1 cellular context compared by ENCODE assay signal in the genomic region with DNA sequence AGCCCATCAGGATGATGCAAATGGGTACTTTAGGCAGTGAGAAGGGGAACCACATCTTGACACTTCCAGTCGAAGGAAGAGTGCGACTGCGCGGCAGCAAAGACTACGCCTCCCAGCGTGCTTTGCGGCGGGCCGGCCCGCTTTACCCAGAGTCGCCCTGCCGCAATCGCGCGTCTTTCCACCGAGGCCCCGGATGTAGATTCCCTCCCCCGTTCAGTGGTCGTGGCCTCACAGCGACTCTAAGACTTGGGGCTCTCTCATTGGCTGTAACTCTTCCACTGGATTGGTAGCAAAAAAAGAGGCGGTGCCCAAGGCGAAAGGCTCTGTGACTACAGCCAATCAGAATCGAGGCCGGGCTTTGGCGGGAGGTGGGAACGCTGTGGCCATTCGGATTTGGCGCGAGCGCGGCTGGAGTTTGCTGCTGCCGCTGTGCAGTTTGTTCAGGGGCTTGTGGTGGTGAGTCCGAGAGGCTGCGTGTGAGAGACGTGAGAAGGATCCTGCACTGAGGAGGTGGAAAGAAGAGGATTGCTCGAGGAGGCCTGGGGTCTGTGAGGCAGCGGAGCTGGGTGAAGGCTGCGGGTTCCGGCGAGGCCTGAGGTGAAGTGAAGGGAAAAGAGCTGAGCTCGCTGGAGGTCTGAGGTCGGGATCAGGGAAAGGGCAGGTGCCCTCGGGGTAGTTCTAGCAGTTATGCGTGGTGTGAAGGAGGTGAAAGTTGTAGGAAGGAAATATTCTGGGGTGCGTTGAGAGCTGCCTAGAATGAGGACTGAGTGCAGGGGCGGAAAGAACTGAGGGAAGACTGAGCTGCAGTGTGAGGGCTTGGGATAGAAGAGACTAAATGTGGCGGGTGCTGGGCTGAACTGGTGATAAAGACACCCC.
TF ChIP-seq lines count a peak whose summit lies in the region.

A gene with protein sequence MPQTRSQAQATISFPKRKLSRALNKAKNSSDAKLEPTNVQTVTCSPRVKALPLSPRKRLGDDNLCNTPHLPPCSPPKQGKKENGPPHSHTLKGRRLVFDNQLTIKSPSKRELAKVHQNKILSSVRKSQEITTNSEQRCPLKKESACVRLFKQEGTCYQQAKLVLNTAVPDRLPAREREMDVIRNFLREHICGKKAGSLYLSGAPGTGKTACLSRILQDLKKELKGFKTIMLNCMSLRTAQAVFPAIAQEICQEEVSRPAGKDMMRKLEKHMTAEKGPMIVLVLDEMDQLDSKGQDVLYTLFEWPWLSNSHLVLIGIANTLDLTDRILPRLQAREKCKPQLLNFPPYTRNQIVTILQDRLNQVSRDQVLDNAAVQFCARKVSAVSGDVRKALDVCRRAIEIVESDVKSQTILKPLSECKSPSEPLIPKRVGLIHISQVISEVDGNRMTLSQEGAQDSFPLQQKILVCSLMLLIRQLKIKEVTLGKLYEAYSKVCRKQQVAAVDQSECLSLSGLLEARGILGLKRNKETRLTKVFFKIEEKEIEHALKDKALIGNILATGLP (plus strand): TSS at position 386 of the 876 bp plus-strand sequence. CDS start 1,542 bp downstream, outside the sequence.

TF ChIP-seq in GM23338, 12 proteins besides CTCF, POLR2A, EP300 and RAD21:
- TF ChIP-seq, protein P1, sequence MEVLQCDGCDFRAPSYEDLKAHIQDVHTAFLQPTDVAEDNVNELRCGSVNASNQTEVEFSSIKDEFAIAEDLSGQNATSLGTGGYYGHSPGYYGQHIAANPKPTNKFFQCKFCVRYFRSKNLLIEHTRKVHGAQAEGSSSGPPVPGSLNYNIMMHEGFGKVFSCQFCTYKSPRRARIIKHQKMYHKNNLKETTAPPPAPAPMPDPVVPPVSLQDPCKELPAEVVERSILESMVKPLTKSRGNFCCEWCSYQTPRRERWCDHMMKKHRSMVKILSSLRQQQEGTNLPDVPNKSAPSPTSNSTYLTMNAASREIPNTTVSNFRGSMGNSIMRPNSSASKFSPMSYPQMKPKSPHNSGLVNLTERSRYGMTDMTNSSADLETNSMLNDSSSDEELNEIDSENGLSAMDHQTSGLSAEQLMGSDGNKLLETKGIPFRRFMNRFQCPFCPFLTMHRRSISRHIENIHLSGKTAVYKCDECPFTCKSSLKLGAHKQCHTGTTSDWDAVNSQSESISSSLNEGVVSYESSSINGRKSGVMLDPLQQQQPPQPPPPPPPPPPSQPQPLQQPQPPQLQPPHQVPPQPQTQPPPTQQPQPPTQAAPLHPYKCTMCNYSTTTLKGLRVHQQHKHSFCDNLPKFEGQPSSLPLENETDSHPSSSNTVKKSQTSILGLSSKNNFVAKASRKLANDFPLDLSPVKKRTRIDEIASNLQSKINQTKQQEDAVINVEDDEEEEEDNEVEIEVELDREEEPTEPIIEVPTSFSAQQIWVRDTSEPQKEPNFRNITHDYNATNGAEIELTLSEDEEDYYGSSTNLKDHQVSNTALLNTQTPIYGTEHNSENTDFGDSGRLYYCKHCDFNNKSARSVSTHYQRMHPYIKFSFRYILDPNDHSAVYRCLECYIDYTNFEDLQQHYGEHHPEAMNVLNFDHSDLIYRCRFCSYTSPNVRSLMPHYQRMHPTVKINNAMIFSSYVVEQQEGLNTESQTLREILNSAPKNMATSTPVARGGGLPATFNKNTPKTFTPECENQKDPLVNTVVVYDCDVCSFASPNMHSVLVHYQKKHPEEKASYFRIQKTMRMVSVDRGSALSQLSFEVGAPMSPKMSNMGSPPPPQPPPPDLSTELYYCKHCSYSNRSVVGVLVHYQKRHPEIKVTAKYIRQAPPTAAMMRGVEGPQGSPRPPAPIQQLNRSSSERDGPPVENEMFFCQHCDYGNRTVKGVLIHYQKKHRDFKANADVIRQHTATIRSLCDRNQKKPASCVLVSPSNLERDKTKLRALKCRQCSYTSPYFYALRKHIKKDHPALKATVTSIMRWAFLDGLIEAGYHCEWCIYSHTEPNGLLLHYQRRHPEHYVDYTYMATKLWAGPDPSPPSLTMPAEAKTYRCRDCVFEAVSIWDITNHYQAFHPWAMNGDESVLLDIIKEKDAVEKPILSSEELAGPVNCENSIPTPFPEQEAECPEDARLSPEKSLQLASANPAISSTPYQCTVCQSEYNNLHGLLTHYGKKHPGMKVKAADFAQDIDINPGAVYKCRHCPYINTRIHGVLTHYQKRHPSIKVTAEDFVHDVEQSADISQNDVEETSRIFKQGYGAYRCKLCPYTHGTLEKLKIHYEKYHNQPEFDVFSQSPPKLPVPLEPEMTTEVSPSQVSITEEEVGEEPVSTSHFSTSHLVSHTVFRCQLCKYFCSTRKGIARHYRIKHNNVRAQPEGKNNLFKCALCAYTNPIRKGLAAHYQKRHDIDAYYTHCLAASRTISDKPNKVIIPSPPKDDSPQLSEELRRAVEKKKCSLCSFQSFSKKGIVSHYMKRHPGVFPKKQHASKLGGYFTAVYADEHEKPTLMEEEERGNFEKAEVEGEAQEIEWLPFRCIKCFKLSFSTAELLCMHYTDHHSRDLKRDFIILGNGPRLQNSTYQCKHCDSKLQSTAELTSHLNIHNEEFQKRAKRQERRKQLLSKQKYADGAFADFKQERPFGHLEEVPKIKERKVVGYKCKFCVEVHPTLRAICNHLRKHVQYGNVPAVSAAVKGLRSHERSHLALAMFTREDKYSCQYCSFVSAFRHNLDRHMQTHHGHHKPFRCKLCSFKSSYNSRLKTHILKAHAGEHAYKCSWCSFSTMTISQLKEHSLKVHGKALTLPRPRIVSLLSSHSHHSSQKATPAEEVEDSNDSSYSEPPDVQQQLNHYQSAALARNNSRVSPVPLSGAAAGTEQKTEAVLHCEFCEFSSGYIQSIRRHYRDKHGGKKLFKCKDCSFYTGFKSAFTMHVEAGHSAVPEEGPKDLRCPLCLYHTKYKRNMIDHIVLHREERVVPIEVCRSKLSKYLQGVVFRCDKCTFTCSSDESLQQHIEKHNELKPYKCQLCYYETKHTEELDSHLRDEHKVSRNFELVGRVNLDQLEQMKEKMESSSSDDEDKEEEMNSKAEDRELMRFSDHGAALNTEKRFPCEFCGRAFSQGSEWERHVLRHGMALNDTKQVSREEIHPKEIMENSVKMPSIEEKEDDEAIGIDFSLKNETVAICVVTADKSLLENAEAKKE (CRISPR knock-in tag; IDR thresholded peaks at IDR 0.05) = no peak
- TF ChIP-seq NANOG (IDR thresholded peaks at IDR 0.05; ENCODE audit: borderline replicate concordance) (0 out of 2 replicates have a peak, but pooled peaks have one; percentile 11), POLR2AphosphoS5 (IDR thresholded peaks at IDR 0.05; ENCODE audit: low read depth) (peak; percentile 97), EZH2 (IDR thresholded peaks at IDR 0.05; ENCODE audit: low read depth, unreplicated experiment) (no peak), EZH2phosphoT487 (IDR thresholded peaks at IDR 0.05; ENCODE audit: unreplicated experiment) (no peak), STAT1 (IDR thresholded peaks at IDR 0.05; ENCODE audit: unreplicated experiment) (no peak), JUNB (IDR thresholded peaks at IDR 0.05; ENCODE audit: unreplicated experiment) (no peak), ZNF331 (CRISPR knock-in tag; IDR thresholded peaks at IDR 0.05; ENCODE audit: low read depth) (no peak), ZNF114 (CRISPR knock-in tag; IDR thresholded peaks at IDR 0.05) (no peak), CREB1 (CRISPR knock-in tag; IDR thresholded peaks at IDR 0.05; ENCODE audit: low read depth) (peak; percentile 70)
- TF ChIP-seq, protein P2, sequence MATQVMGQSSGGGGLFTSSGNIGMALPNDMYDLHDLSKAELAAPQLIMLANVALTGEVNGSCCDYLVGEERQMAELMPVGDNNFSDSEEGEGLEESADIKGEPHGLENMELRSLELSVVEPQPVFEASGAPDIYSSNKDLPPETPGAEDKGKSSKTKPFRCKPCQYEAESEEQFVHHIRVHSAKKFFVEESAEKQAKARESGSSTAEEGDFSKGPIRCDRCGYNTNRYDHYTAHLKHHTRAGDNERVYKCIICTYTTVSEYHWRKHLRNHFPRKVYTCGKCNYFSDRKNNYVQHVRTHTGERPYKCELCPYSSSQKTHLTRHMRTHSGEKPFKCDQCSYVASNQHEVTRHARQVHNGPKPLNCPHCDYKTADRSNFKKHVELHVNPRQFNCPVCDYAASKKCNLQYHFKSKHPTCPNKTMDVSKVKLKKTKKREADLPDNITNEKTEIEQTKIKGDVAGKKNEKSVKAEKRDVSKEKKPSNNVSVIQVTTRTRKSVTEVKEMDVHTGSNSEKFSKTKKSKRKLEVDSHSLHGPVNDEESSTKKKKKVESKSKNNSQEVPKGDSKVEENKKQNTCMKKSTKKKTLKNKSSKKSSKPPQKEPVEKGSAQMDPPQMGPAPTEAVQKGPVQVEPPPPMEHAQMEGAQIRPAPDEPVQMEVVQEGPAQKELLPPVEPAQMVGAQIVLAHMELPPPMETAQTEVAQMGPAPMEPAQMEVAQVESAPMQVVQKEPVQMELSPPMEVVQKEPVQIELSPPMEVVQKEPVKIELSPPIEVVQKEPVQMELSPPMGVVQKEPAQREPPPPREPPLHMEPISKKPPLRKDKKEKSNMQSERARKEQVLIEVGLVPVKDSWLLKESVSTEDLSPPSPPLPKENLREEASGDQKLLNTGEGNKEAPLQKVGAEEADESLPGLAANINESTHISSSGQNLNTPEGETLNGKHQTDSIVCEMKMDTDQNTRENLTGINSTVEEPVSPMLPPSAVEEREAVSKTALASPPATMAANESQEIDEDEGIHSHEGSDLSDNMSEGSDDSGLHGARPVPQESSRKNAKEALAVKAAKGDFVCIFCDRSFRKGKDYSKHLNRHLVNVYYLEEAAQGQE (IDR thresholded peaks at IDR 0.05; ENCODE audit: unreplicated experiment) = no peak
- TF ChIP-seq, protein P3, sequence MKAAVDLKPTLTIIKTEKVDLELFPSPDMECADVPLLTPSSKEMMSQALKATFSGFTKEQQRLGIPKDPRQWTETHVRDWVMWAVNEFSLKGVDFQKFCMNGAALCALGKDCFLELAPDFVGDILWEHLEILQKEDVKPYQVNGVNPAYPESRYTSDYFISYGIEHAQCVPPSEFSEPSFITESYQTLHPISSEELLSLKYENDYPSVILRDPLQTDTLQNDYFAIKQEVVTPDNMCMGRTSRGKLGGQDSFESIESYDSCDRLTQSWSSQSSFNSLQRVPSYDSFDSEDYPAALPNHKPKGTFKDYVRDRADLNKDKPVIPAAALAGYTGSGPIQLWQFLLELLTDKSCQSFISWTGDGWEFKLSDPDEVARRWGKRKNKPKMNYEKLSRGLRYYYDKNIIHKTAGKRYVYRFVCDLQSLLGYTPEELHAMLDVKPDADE (IDR thresholded peaks at IDR 0.05) = peak; percentile 93
